ENCODE assay signal across 8 cellular contexts in the genomic region with DNA sequence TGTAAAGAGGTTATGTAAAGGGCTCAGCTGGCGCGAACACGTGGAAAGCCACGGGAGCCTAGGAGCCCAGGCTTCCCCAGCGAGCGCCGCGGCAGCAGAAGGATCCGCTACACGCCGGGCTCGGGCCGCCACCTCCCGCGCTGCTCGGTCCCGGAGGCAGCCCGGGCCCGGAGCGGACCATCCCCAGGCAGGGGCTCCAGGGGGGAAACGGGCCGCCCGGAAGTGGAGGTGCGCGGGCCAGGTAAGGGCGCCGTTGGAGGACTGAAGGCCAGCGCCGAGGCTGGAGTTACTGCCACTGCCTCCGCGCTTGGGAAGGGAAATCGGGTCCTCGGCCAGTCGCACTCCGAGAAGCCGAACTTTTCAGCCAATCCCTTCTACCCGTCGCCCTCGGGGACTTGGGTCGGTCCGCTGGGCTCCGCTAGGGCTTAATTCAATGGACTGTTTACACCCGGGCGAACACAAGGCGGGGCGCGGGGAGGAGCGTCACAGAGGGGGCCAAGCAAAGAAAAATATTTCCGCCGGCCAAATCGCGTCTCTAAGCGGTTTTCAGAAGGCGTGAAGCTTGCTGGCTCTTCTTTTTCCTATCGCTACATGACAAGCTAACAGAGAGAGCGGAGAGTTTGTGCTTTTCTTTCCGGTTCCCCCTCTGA. TPM values are rescaled to one million over a fixed set of nuclear protein-coding genes. Genes with fewer than 3 reads are reported as not detected.
DNase-seq lines count a peak whose midpoint lies in the region; ATAC-seq lines count a peak whose summit lies in the region.

No MANE protein-coding gene starts in this region.

- DNase-seq in COR-L47 (lab: John Stamatoyannopoulos, UW) (peak; percentile 89), HT-29 (ENCODE audit: low spot score) (peak; percentile 95), NK-92 (lab: John Stamatoyannopoulos, UW; ENCODE audit: unreplicated experiment) (peak; percentile 52), lung microvascular endothelial cell (ENCODE audit: low read depth in 2 of 2) (peak; percentile 94 to 96)
- peak; percentile 95 for DNase-seq in activated CD8-positive, alpha-beta memory T cell treated with anti-CD3 and anti-CD28 coated beads for 24 hours
- peak; percentile 85 for DNase-seq in effector CD4-positive, alpha-beta T cell
- peak; percentile 81 to 85 (median 82) for DNase-seq in stimulated activated CD4-positive, alpha-beta T cell treated with anti-CD3 and anti-CD28 coated beads, TNF-alpha, amount 100 ng/mL, for 4 hours (ENCODE audit: low read depth in 3 of 3)

- peak; percentile 64 for ATAC-seq in GM21367 (IDR thresholded peaks at IDR 0.05; ENCODE audit: unreplicated experiment)

RNA-seq across cellular contexts. Expression of a gene that starts 0.4 kb away (rescaled TPM):
- 33.6 and 34.5 TPM in 2 replicates for total RNA-seq in HT-29 (2014; rRNA removed; shearing (Covaris generic))
- total RNA-seq in lung microvascular endothelial cell: 9.6 and 12.5 TPM in 2 replicates

Comparison
In these comparisons a context has a peak if more than half of its experiments do, and no peak if none do; other contexts are left out.
1. Peak in every context shown above with its lines: DNase-seq and ATAC-seq.